In the genomic region with DNA sequence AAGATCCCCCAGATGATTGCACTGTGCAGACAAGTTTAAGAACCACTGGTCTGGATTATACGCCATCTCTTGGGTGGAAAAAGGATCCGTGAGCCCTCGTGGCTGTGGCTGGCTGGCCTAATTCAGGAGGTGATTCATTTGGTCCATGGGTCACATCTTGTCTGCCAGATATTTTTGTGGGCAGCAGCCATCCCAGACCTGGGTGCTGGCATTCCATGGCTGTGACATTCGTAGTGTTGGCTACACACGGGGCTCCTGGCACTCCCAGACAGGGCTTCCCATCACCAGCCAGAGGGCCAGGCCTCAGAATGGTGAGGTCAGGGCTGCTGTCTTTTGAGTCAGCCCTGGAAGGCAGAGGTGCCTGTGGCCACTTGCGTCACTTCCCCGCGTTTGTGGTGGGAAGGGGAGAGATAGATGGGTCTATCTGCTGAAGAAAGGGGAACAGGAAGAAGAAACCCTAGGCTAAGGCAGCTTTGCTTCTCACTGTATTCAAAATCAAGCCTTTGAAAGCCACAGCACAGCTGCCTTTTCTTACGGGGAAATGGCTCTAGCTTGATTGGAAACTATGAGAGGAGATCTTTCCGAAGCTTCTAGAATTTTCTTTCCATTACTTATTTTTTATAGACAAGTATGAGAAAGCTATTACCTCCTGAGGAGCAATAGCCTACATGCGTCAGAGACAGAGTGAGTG, we compare ENCODE assay signal across 8 cellular contexts. TPM values are rescaled to one million over a fixed set of nuclear protein-coding genes. Genes with fewer than 3 reads are reported as not detected.
A peak's percentile ranks its signal among the peaks of the same experiment; 100 is the strongest.
DNase-seq lines count a peak whose midpoint lies in the region; ATAC-seq and TF ChIP-seq lines count a peak whose summit lies in the region.

No MANE protein-coding gene starts in this region.

- peak overlapping the region; percentile 99 to 100 for H3K27ac Mint-ChIP-seq in stimulated activated naive CD8-positive, alpha-beta T cell treated with anti-CD3 and anti-CD28 coated beads, Interleukin-15, amount 100 ng/mL, for 72 hours
- H3K27ac Mint-ChIP-seq in endothelial cell (ENCODE audit: unreplicated experiment), result no peak overlapping the region

- no peak for TF ChIP-seq CTCF in endothelial cell (IDR thresholded peaks at IDR 0.05; ENCODE audit: unreplicated experiment)

- H4K8ac ChIP-seq in mesendoderm (ENCODE audit: low read depth, low read length), result no peak overlapping the region

- no peaks in the 10 kb centered on the region for H3K9me3 ChIP-seq in muscle layer of duodenum (ENCODE audit: control insufficient read depth in 1 of 2, low read length in 2 of 2)

- H3K4me1 ChIP-seq in muscle layer of duodenum (ENCODE audit: control insufficient read depth in 1 of 2, insufficient read depth in 2 of 2, low read length in 2 of 2) (no peaks in the 10 kb centered on the region), mesendoderm (ENCODE audit: control insufficient read depth, low read depth, low read length) (no peaks in the 10 kb centered on the region)

- H3K18ac ChIP-seq in mesendoderm (ENCODE audit: low read length), result no peak overlapping the region

- H2BK5ac ChIP-seq in mesendoderm (ENCODE audit: low read length), result no peak overlapping the region

- no peak overlapping the region for H2BK15ac ChIP-seq in mesendoderm (replicated peaks; ENCODE audit: low read depth)

- H3K56ac ChIP-seq in mesendoderm (ENCODE audit: low read length), result no peak overlapping the region

- peaks cover 100% of the 10 kb centered on the region for H3K4me1 Mint-ChIP-seq in stimulated activated naive CD8-positive, alpha-beta T cell treated with anti-CD3 and anti-CD28 coated beads, Interleukin-15, amount 100 ng/mL, for 72 hours
- H3K4me1 Mint-ChIP-seq in endothelial cell (ENCODE audit: unreplicated experiment), result peaks cover 14% of the 10 kb centered on the region

- ATAC-seq in GM18907 (IDR thresholded peaks at IDR 0.05; ENCODE audit: unreplicated experiment) (peak; percentile 84), HG03095 (IDR thresholded peaks at IDR 0.05; ENCODE audit: unreplicated experiment) (peak; percentile 86)
- ATAC-seq in stimulated activated naive CD8-positive, alpha-beta T cell treated with anti-CD3 and anti-CD28 coated beads, Interleukin-15, amount 100 ng/mL, for 72 hours, result peak; percentile 79

- H3K36me3 Mint-ChIP-seq in endothelial cell (ENCODE audit: low read depth, unreplicated experiment), result no peaks in the 10 kb centered on the region

- no peak overlapping the region for H3K4me2 ChIP-seq in mesendoderm (ENCODE audit: low read length)

- H3K4me3 Mint-ChIP-seq in stimulated activated naive CD8-positive, alpha-beta T cell treated with anti-CD3 and anti-CD28 coated beads, Interleukin-15, amount 100 ng/mL, for 72 hours, result peak overlapping the region; percentile 89 to 93
- H3K4me3 Mint-ChIP-seq in endothelial cell (ENCODE audit: unreplicated experiment), result no peak overlapping the region

- no peak overlapping the region for H2AK5ac ChIP-seq in mesendoderm (ENCODE audit: low read length)

- H3K9me3 Mint-ChIP-seq in stimulated activated naive CD8-positive, alpha-beta T cell treated with anti-CD3 and anti-CD28 coated beads, Interleukin-15, amount 100 ng/mL, for 72 hours, result no peaks in the 10 kb centered on the region
- no peaks in the 10 kb centered on the region for H3K9me3 Mint-ChIP-seq in endothelial cell (ENCODE audit: unreplicated experiment)

- no peaks in the 10 kb centered on the region for H3K79me1 ChIP-seq in mesendoderm (ENCODE audit: low read length)

- H2BK120ac ChIP-seq in mesendoderm (ENCODE audit: low read depth, low read length), result no peak overlapping the region

- H3K36me3 ChIP-seq in muscle layer of duodenum (ENCODE audit: control insufficient read depth in 1 of 2, insufficient read depth in 2 of 2, low read length in 2 of 2) (peaks cover 0 to 8% of the 10 kb centered on the region in 2 donors), mesendoderm (ENCODE audit: control insufficient read depth, insufficient read depth, low read length) (no peaks in the 10 kb centered on the region)

- H3K4ac ChIP-seq in mesendoderm (ENCODE audit: low read depth, low read length), result no peak overlapping the region

- no peak overlapping the region for H4K5ac ChIP-seq in mesendoderm (ENCODE audit: low read length)

- WGBS in mesendoderm (ENCODE audit: extremely low coverage, insufficient coverage, low lambda C conversion rate), result no CpG with 5 or more reads among the region's 11 CpGs

- no peaks in the 10 kb centered on the region for H3K27me3 ChIP-seq in muscle layer of duodenum (ENCODE audit: low read depth, low read length)
- H3K27me3 ChIP-seq in mesendoderm (ENCODE audit: insufficient read depth, low read length, poor library complexity), result no peaks in the 10 kb centered on the region

- no peak overlapping the region for H3K9ac ChIP-seq in mesendoderm (ENCODE audit: low read length)

- no peak overlapping the region for H3K23ac ChIP-seq in mesendoderm (ENCODE audit: low read length)

- DNase-seq in T-helper 22 cell (ENCODE audit: low read depth) (peak; percentile 87), mesendoderm (no peak), endothelial cell (ENCODE audit: low spot score) (no peak)
- DNase-seq in stimulated activated naive CD8-positive, alpha-beta T cell treated with anti-CD3 and anti-CD28 coated beads, Interleukin-15, amount 100 ng/mL, for 72 hours, result peak; percentile 86 to 95

- H3K4me3 ChIP-seq in muscle layer of duodenum (ENCODE audit: low read depth in 1 of 2, low read length in 2 of 2) (no peak overlapping the region), mesendoderm (ENCODE audit: low read length) (no peak overlapping the region)

- no peaks in the 10 kb centered on the region for H3K79me2 ChIP-seq in mesendoderm (ENCODE audit: control insufficient read depth, insufficient read depth, low read length)

- peak overlapping the region; percentile 8 for H3K27ac ChIP-seq in angular gyrus (ENCODE audit: low read depth, low read length)
- peak overlapping the region; percentile 73 for H3K27ac ChIP-seq in muscle layer of duodenum (ENCODE audit: low read length)
- no peak overlapping the region for H3K27ac ChIP-seq in mesendoderm (ENCODE audit: low read depth, low read length)

- no peaks in the 10 kb centered on the region for H3K27me3 Mint-ChIP-seq in stimulated activated naive CD8-positive, alpha-beta T cell treated with anti-CD3 and anti-CD28 coated beads, Interleukin-15, amount 100 ng/mL, for 72 hours
- peaks cover 10% of the 10 kb centered on the region for H3K27me3 Mint-ChIP-seq in endothelial cell (ENCODE audit: unreplicated experiment)

RNA-seq across cellular contexts. Expression of gene EIF2D, which starts 32.4 kb away (rescaled TPM):
- polyA plus RNA-seq in mesendoderm (2013, experiment 1 of 2), result 24.1 TPM
- polyA plus RNA-seq in mesendoderm (2013, experiment 2 of 2), result 24.8 TPM
- total RNA-seq in endothelial cell (ENCODE audit: unreplicated experiment), result 32.7 TPM

RNA-seq across cellular contexts. Expression of gene DYRK3, which starts 55.4 kb away (rescaled TPM):
- 4.9 TPM for polyA plus RNA-seq in mesendoderm (2013, experiment 1 of 2)
- polyA plus RNA-seq in mesendoderm (2013, experiment 2 of 2), result 5.1 TPM
- 3.2 TPM for total RNA-seq in endothelial cell (ENCODE audit: unreplicated experiment)

Comparison
In these comparisons a context has a peak if more than half of its experiments do, and no peak if none do; other contexts are left out.
1. DNase-seq: peak in T-helper 22 cell (single experiment) and stimulated activated naive CD8-positive, alpha-beta T cell treated with anti-CD3 and anti-CD28 coated beads, Interleukin-15, amount 100 ng/mL, for 72 hours (2 of 2); none in mesendoderm (single experiment) and endothelial cell (single experiment).
2. Peak in every context shown above with its lines, with median percentiles within 50 percentile points of each other: ATAC-seq.